Comparison of ENCODE assay signal across 8 cellular contexts in the genomic region with DNA sequence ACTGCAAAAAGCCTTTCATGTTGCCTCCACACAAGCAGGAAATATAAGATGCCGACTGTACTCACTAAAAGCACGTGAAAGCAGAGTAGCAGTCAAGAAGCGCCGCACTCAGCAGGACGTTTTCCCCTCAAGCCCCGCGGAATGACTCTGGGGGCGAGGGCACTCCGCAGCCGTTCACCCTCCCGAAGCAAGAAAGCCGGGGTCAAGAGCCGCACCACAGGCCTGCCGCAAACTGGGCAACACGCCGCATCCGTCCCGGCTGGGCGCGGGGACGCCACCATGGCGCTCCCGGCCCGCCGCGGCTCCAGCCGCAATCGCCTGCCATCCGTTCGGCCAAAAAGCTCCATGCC. TPM values are rescaled to one million over a fixed set of nuclear protein-coding genes. Genes with fewer than 3 reads are reported as not detected.
DNase-seq lines count a peak whose midpoint lies in the region; ATAC-seq, FAIRE-seq and TF ChIP-seq lines count a peak whose summit lies in the region.

No MANE protein-coding gene starts in this region.

- POLR2A ChIA-PET in A549 (lab: Yijun Ruan, JAX) = interaction anchor here (0.7 to 2.0 kb wide), 12 partner anchors 9 to 331 kb away, joined by 3 to 10 read pairs (median 4); partner anchors contain the start of genes ACER2, DENND4C and RRAGA

- peaks cover 33% of the 10 kb centered on the region for H3K4me1 ChIP-seq in A549
- no peaks in the 10 kb centered on the region for H3K4me1 ChIP-seq in SJCRH30
- H3K4me1 ChIP-seq in ectodermal cell (ENCODE audit: control insufficient read depth, insufficient read depth, low read length) = peaks cover 7% of the 10 kb centered on the region
- peaks cover 21% of the 10 kb centered on the region for H3K4me1 ChIP-seq in upper lobe of right lung

- no peaks in the 10 kb centered on the region for H3K9me3 ChIP-seq in A549
- no peaks in the 10 kb centered on the region for H3K9me3 ChIP-seq in SJCRH30 (replicated peaks)
- H3K9me3 ChIP-seq in ectodermal cell (ENCODE audit: control insufficient read depth, low read length) = no peaks in the 10 kb centered on the region
- H3K9me3 ChIP-seq in upper lobe of right lung = no peaks in the 10 kb centered on the region

- H3K9me3 Mint-ChIP-seq in mesothelial cell of epicardium = no peaks in the 10 kb centered on the region

- peaks cover 49% of the 10 kb centered on the region for H3K36me3 ChIP-seq in SJCRH30
- peaks cover 30% of the 10 kb centered on the region for H3K36me3 ChIP-seq in ectodermal cell (ENCODE audit: control insufficient read depth, insufficient read depth, low read length)
- H3K36me3 ChIP-seq in upper lobe of right lung = peaks cover 45% of the 10 kb centered on the region

- TF ChIP-seq CTCF in A549 (IDR thresholded peaks at IDR 0.05) (no peak), mesothelial cell of epicardium (IDR thresholded peaks at IDR 0.05; ENCODE audit: unreplicated experiment) (no peak), upper lobe of right lung (IDR thresholded peaks at IDR 0.05) (no peak)

- 1% methylated on average over 18 of the region's 30 CpGs for WGBS in A549 (ENCODE audit: missing lambda C conversion rate)
- WGBS in ectodermal cell, 2 experiments = 0% methylated on average over 30 of the region's 30 CpGs

- H3K27ac ChIP-seq in A549 = peak overlapping the region; percentile 97 to 98
- peak overlapping the region; percentile 87 for H3K27ac ChIP-seq in SJCRH30
- peak overlapping the region; percentile 96 for H3K27ac ChIP-seq in ectodermal cell (ENCODE audit: insufficient read depth, low read depth, low read length, poor library complexity, severe bottlenecking)
- H3K27ac ChIP-seq in upper lobe of right lung = peak overlapping the region; percentile 89

- H3K27me3 ChIP-seq in SJCRH30 (no peaks in the 10 kb centered on the region), ectodermal cell (ENCODE audit: control insufficient read depth, insufficient read depth, low read length, poor library complexity, severe bottlenecking) (no peaks in the 10 kb centered on the region), upper lobe of right lung (no peaks in the 10 kb centered on the region)

- no peak for TF ChIP-seq EP300 in A549 (IDR thresholded peaks at IDR 0.05)

- H3K4me3 Mint-ChIP-seq in mesothelial cell of epicardium = peak overlapping the region; percentile 100

- peak overlapping the region; percentile 100 for H3K27ac Mint-ChIP-seq in mesothelial cell of epicardium

- ATAC-seq in A549 (peak; percentile 55 to 56), GM18861 (IDR thresholded peaks at IDR 0.05; ENCODE audit: unreplicated experiment) (peak; percentile 21), HG03025 (IDR thresholded peaks at IDR 0.05; ENCODE audit: low FRiP score, unreplicated experiment) (peak; percentile 29), upper lobe of right lung (peak; percentile 63)

- TF ChIP-seq POLR2A in A549 (IDR thresholded peaks at IDR 0.05; ENCODE audit: low read length) = no peak
- no peak for TF ChIP-seq POLR2A in GM12891 (IDR thresholded peaks at IDR 0.05; ENCODE audit: low read depth, low read length)

- no peak for FAIRE-seq in A549 (lab: Jason Lieb, UNC)
- no peak for FAIRE-seq in GM12891 (lab: Jason Lieb, UNC)

- peaks cover 34% of the 10 kb centered on the region for H3K36me3 Mint-ChIP-seq in mesothelial cell of epicardium

- H3K27me3 Mint-ChIP-seq in mesothelial cell of epicardium (ENCODE audit: low read depth) = no peaks in the 10 kb centered on the region

- TF ChIP-seq RAD21 in A549 (conservative IDR thresholded peaks at IDR 0.05 in 1 of 2, IDR thresholded peaks at IDR 0.05 in 1 of 2) = no peak

- DNase-seq in A549 (ENCODE audit: low read depth in 1 of 2, low spot score in 1 of 2) = no peak
- peak in 1 of 2 experiments; percentile 10 for DNase-seq in SJCRH30
- DNase-seq in mesothelial cell of epicardium (ENCODE audit: low spot score in 2 of 2, unreplicated experiment in 2 of 2) = peak in 1 of 2 experiments; percentile 23
- no peak for DNase-seq in upper lobe of right lung
- no peak for DNase-seq in GM12891 (ENCODE audit: insufficient read length, low spot score)

- peak overlapping the region; percentile 94 for H3K4me3 ChIP-seq in A549
- H3K4me3 ChIP-seq in SJCRH30 = peak overlapping the region; percentile 77
- peak overlapping the region; percentile 99 for H3K4me3 ChIP-seq in ectodermal cell (ENCODE audit: insufficient read depth, low read depth, low read length)
- H3K4me3 ChIP-seq in upper lobe of right lung = peak overlapping the region; percentile 66

- H3K4me1 Mint-ChIP-seq in mesothelial cell of epicardium = peaks cover 34% of the 10 kb centered on the region

- CTCF ChIA-PET in A549 (lab: Yijun Ruan, JAX) = no interaction called here

- intact Hi-C loops in upper lobe of right lung (cut with DNase I) = no loop called here

- peak overlapping the region; percentile 92 for H3K4me2 ChIP-seq in A549

TF ChIP-seq in A549, 52 proteins besides CTCF, POLR2A, EP300 and RAD21 (continues in another document):
- peak; percentile 80; the same call in 1 of the 2 replicates for TF ChIP-seq TFCP2L1 (CRISPR knock-in tag; IDR thresholded peaks at IDR 0.05)
- no peak for TF ChIP-seq NR3C1 (IDR thresholded peaks at IDR 0.05)
- TF ChIP-seq ZNF302 (CRISPR knock-in tag; IDR thresholded peaks at IDR 0.05) = no peak

TF ChIP-seq in GM12891, 5 proteins besides CTCF, POLR2A, EP300 and RAD21:
- no peak for TF ChIP-seq TAF1 (IDR thresholded peaks at IDR 0.05; ENCODE audit: low read depth, low read length)

RNA-seq across cellular contexts. Expression of gene RPS6, which starts 0.4 kb away (rescaled TPM):
- 3,667 and 4,132 TPM in 2 replicates for polyA plus RNA-seq in A549 (2011; rRNA removed)
- polyA plus RNA-seq in A549 (2012; cell fraction: cytosol; rRNA removed) = 1,686 and 1,897 TPM in 2 replicates
- polyA plus RNA-seq in A549 (2012; cell fraction: nucleus; rRNA removed) = 398 and 507 TPM in 2 replicates
- 1,863 to 2,062 TPM (median 1,960 TPM) in 3 replicates for polyA plus RNA-seq in A549 (2017; fragmentation: RNase III; extraction: RNeasy Plus Mini Kit Qiagen cat#74134 plus additional on column Dnase treatment)
- polyA minus RNA-seq in A549 (2011; rRNA and poly(A)+ RNA removed) = 505 and 642 TPM in 2 replicates
- 3,128 and 3,464 TPM in 2 replicates for total RNA-seq in SJCRH30 (2014; rRNA removed; shearing (Covaris generic))
- 3,028 TPM for polyA plus RNA-seq in ectodermal cell (2013, experiment 1 of 4)
- polyA plus RNA-seq in ectodermal cell (2013, experiment 2 of 4) = 2,838 TPM
- polyA plus RNA-seq in ectodermal cell (2013, experiment 3 of 4) = 2,631 TPM
- polyA plus RNA-seq in ectodermal cell (2013, experiment 4 of 4) = 2,931 TPM
- total RNA-seq in mesothelial cell of epicardium = 1,991 to 2,076 TPM (median 2,048 TPM) in 3 replicates
- total RNA-seq in upper lobe of right lung = 1,499 TPM
- 4,882 TPM for polyA plus RNA-seq in GM12891 (2012; ENCODE audit: low read depth, missing spikeins)

RNA-seq across cellular contexts. Expression of gene ACER2, which starts 29.1 kb away (rescaled TPM):
- polyA plus RNA-seq in A549 (2011; rRNA removed) = 3.7 and 4.6 TPM in 2 replicates
- 0.50 and 0.92 TPM in 2 replicates for polyA plus RNA-seq in A549 (2012; cell fraction: cytosol; rRNA removed)
- 1.00 and 1.0 TPM in 2 replicates for polyA plus RNA-seq in A549 (2012; cell fraction: nucleus; rRNA removed)
- 1.1 to 1.4 TPM (median 1.1 TPM) in 3 replicates for polyA plus RNA-seq in A549 (2017; fragmentation: RNase III; extraction: RNeasy Plus Mini Kit Qiagen cat#74134 plus additional on column Dnase treatment)
- 10.2 and 10.9 TPM in 2 replicates for polyA minus RNA-seq in A549 (2011; rRNA and poly(A)+ RNA removed)
- 0.43 and 0.58 TPM in 2 replicates for total RNA-seq in SJCRH30 (2014; rRNA removed; shearing (Covaris generic))
- 5.1 TPM for polyA plus RNA-seq in ectodermal cell (2013, experiment 1 of 4)
- polyA plus RNA-seq in ectodermal cell (2013, experiment 2 of 4) = 6.6 TPM
- polyA plus RNA-seq in ectodermal cell (2013, experiment 3 of 4) = 4.8 TPM
- polyA plus RNA-seq in ectodermal cell (2013, experiment 4 of 4) = 6.5 TPM
- 2.9 to 3.1 TPM (median 3.1 TPM) in 3 replicates for total RNA-seq in mesothelial cell of epicardium
- total RNA-seq in upper lobe of right lung = 5.5 TPM
- polyA plus RNA-seq in GM12891 (2012; ENCODE audit: low read depth, missing spikeins) = 1.1 TPM
